9 cellular contexts compared by ENCODE assay signal in the genomic region with DNA sequence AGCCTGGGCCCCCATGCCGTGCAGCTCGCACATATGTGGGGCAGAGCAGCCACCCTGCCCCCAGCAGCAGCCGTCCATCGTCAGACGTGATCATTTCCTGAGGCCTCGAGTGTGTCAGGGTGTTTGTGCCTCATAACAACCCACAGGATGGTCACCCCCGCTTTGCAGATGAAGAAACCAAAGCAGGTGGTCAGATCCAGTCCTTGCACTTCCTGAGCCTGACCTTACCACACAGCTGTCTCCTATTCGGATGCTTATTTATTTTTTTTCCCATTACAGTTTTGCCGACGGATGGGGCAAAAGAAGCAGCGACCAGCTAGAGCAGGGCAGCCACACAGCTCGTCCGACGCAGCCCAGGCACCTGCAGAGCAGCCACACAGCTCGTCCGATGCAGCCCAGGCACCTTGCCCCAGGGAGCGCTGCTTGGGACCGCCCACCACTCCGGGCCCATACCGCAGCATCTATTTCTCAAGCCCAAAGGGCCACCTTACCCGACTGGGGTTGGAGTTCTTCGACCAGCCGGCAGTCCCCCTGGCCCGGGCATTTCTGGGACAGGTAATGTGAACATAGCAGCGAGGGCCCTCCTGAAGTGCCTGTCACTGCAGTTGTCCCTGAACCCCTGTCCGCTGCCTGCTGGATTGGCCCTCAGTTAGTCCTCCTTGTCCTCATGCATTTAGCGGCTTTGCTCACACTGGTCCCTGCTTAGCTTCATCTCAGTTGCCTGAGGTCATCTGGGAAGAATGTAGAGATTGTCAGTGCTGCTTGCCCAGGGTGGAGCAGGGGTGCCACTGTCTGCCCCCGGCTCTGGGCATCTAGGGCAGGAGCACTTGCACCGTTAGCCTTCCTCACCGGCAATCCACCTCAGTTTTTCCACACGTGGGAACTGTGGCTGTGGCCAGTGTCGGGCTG. TPM values are rescaled to one million over a fixed set of nuclear protein-coding genes. Genes with fewer than 3 reads are reported as not detected.
DNase-seq lines count a peak whose midpoint lies in the region; ATAC-seq and TF ChIP-seq lines count a peak whose summit lies in the region.
"Had no signal": no experiment of that assay in that cellular context is flagged by ENCODE, and none has a peak within 500 bp of the region (broad histone marks: within the 10 kb centered on the region; RNA-seq: fewer than 3 reads in every experiment).

No MANE protein-coding gene starts in this region.

- no peaks in the 10 kb centered on the region for H3K36me3 ChIP-seq in Panc1 (ENCODE audit: control insufficient read depth, insufficient read depth, low read length)
- H3K36me3 ChIP-seq in psoas muscle (ENCODE audit: insufficient read depth in 1 of 2, low read depth in 1 of 2): peaks cover 0 to 36% of the 10 kb centered on the region in 2 donors

- in situ Hi-C loops in Panc1 (cut with HindIII; ENCODE audit: low pct_unique_long_range_greater_than_20kb, low sequenced_read_pairs): no loop called here

- DNase-seq in GF-D8 (lab: John Stamatoyannopoulos, UW): peak; percentile 73
- no peak for DNase-seq in Panc1 (ENCODE audit: low read depth, low spot score)
- no peak for DNase-seq in epithelial cell of esophagus (ENCODE audit: low read depth)
- DNase-seq in psoas muscle: no peak
- DNase-seq in DMS 273 treated with DMSO at 0.1 percent for 48 hours (lab: John Stamatoyannopoulos, UW): no peak
- DNase-seq in posterior cingulate gyrus: no peak
- DNase-seq: midbrain had no signal

- no peak for ATAC-seq in Panc1
- ATAC-seq in psoas muscle: no peak
- ATAC-seq in GM19397 (IDR thresholded peaks at IDR 0.05; ENCODE audit: unreplicated experiment): no peak
- ATAC-seq in GM19463 (IDR thresholded peaks at IDR 0.05; ENCODE audit: unreplicated experiment): no peak

- intact Hi-C loops in Panc1 (cut with micrococcal nuclease; ENCODE audit: unreplicated experiment) (no loop called here), psoas muscle (cut with DNase I) (no loop called here), posterior cingulate gyrus (cut with DNase I) (no loop called here)

- no TSS peak for BruUV-seq in Panc1 (replicated peaks; lab: Mats Ljungman, UMichigan)

- POLR2A ChIA-PET in Panc1 (lab: Charles Lee): interaction anchor here (0.6 kb wide), 1 partner anchor 52 kb away, joined by 13 read pairs; no protein-coding TSS in a partner anchor

- H3K4me3 ChIP-seq in Panc1 (ENCODE audit: low read depth in 2 of 2, low read length in 2 of 2) (peak overlapping the region; percentile 81 to 84), epithelial cell of esophagus (ENCODE audit: low read length) (peak overlapping the region; percentile 67), psoas muscle (peak overlapping the region; percentile 91)

- H3K9me3 ChIP-seq in Panc1 (ENCODE audit: control insufficient read depth, insufficient read depth, low read depth, low read length): no peaks in the 10 kb centered on the region
- no peaks in the 10 kb centered on the region for H3K9me3 ChIP-seq in psoas muscle

- TF ChIP-seq CTCF in Panc1 (IDR thresholded peaks at IDR 0.05) (no peak), epithelial cell of esophagus (IDR thresholded peaks at IDR 0.05; ENCODE audit: insufficient read depth, low read depth, low read length, missing control alignments) (no peak), psoas muscle (IDR thresholded peaks at IDR 0.05) (no peak)

- CTCF ChIA-PET in Panc1 (lab: Charles Lee): no interaction called here

- H3K27ac ChIP-seq in Panc1 (ENCODE audit: low read length) (peak overlapping the region; percentile 86), psoas muscle (peak overlapping the region; percentile 94)

- no peaks in the 10 kb centered on the region for H3K27me3 ChIP-seq in Panc1 (ENCODE audit: control insufficient read depth, insufficient read depth, low read length)
- H3K27me3 ChIP-seq in psoas muscle (ENCODE audit: insufficient read depth in 3 of 3, low read length in 2 of 3): no peaks in the 10 kb centered on the region

- WGBS in psoas muscle, 3 donors: 67 to 74% (median 71%) methylated on average over 32 of the region's 32 CpGs

- H3K4me1 ChIP-seq in Panc1 (ENCODE audit: control insufficient read depth, insufficient read depth, low read length): peaks cover 44% of the 10 kb centered on the region
- peaks cover 31% of the 10 kb centered on the region for H3K4me1 ChIP-seq in psoas muscle

RNA-seq across cellular contexts. Expression of a gene that starts 1.4 kb away (rescaled TPM):
- total RNA-seq in Panc1 (2021; ENCODE audit: unreplicated experiment): 85.7 TPM
- 144 TPM for polyA plus RNA-seq in Panc1 (2012; ENCODE audit: insufficient read length)
- 10 to 100 TPM; 23.0 to 43.1 (median 37.8) TPM for total RNA-seq in psoas muscle
- 10 to 100 TPM; 53.8 to 68.1 (median 57.7) TPM for polyA plus RNA-seq in psoas muscle

RNA-seq across cellular contexts. Expression of a gene that starts 7.0 kb away (rescaled TPM):
- total RNA-seq in Panc1 (2021; ENCODE audit: unreplicated experiment) (41.7 TPM), psoas muscle (10 to 100 TPM in 3 of 4 donors, 1 to 10 TPM in 1; 9.0 to 24.8 (median 20.8) TPM)
- 44.5 TPM for polyA plus RNA-seq in Panc1 (2012; ENCODE audit: insufficient read length)
- 10 to 100 TPM; 11.4 to 22.2 (median 15.3) TPM for polyA plus RNA-seq in psoas muscle

RNA-seq across cellular contexts. Expression of a gene that starts 25.8 kb away (rescaled TPM):
- total RNA-seq in Panc1 (2021; ENCODE audit: unreplicated experiment) (83.5 TPM), psoas muscle (10 to 100 TPM; 40.0 to 62.0 (median 48.9) TPM)
- 128 TPM for polyA plus RNA-seq in Panc1 (2012; ENCODE audit: insufficient read length)
- polyA plus RNA-seq in psoas muscle: 10 to 100 TPM; 65.3 to 82.2 (median 70.5) TPM

RNA-seq across cellular contexts. Expression of a gene that starts 26.0 kb away (rescaled TPM):
- 35.7 TPM for total RNA-seq in Panc1 (2021; ENCODE audit: unreplicated experiment)
- 45.6 TPM for polyA plus RNA-seq in Panc1 (2012; ENCODE audit: insufficient read length)
- 10 to 100 TPM in 2 of 4 donors, 1 to 10 TPM in 2; 5.8 to 16.2 (median 9.0) TPM for total RNA-seq in psoas muscle
- 10 to 100 TPM in 2 of 3 donors, 1 to 10 TPM in 1; 8.9 to 17.5 (median 11.7) TPM for polyA plus RNA-seq in psoas muscle

RNA-seq across cellular contexts. Expression of a gene that starts 59.1 kb away (rescaled TPM):
- 69.7 TPM for total RNA-seq in Panc1 (2021; ENCODE audit: unreplicated experiment)
- polyA plus RNA-seq in Panc1 (2012; ENCODE audit: insufficient read length): 83.6 TPM
- total RNA-seq in psoas muscle: 10 to 100 TPM; 21.2 to 31.2 (median 30.3) TPM
- polyA plus RNA-seq in psoas muscle: 10 to 100 TPM; 13.9 to 23.7 (median 22.1) TPM
